In genomic region chr11:75365711-75366181, GRCh38 we compare ENCODE assay signal across 17 cellular contexts. TPM values are rescaled to one million over a fixed set of nuclear protein-coding genes. Genes with fewer than 3 reads are reported as not detected.
DNase-seq lines count a peak whose midpoint lies in the region; ATAC-seq lines count a peak whose summit lies in the region.
"Had no signal": no experiment of that assay in that cellular context is flagged by ENCODE, and none has a peak within 500 bp of the region (broad histone marks: within the 10 kb centered on the region; RNA-seq: fewer than 3 reads in every experiment).

No MANE protein-coding gene starts in this region.

- no peaks in the 10 kb centered on the region for H3K9me3 ChIP-seq in HAP-1
- H3K9me3 ChIP-seq: prostate gland had no signal

- DNase-seq in EL (peak; percentile 53), NOMO-1 (lab: John Stamatoyannopoulos, UW; ENCODE audit: unreplicated experiment in 2 of 2) (peak; percentile 59 to 71), HAP-1 (ENCODE audit: low spot score in 2 of 2) (no peak), hepatic stellate cell (ENCODE audit: low spot score) (no peak)
- DNase-seq in natural killer cell treated with Interleukin-12 subunit alpha and Interleukin-12 subunit beta and Interleukin-15 and Interleukin-18, amount 100 ng/mL, for 72 hours (ENCODE audit: low spot score): no peak
- no peak for DNase-seq in stimulated activated naive CD8-positive, alpha-beta T cell treated with anti-CD3 and anti-CD28 coated beads, Interleukin-15, Interleukin-2, amounts not matched to agents 100 U/mL and 50 U/mL, for 24 hours
- DNase-seq: activated CD4-positive, CD25-positive, alpha-beta regulatory T cell; activated T-cell treated with anti-CD3 and anti-CD28 coated beads, Interleukin-2, amount 50 U/mL, for 1 hour; CD4-positive, CD25-positive, alpha-beta regulatory T cell; effector memory CD4-positive, alpha-beta T cell; NCI-H1694; NCI-H774; substantia nigra had no signal

- H3K9me3 Mint-ChIP-seq in natural killer cell treated with Interleukin-12 subunit alpha and Interleukin-12 subunit beta and Interleukin-15 and Interleukin-18, amount 100 ng/mL, for 72 hours: no peaks in the 10 kb centered on the region

- H3K27ac Mint-ChIP-seq in natural killer cell treated with Interleukin-12 subunit alpha and Interleukin-12 subunit beta and Interleukin-15 and Interleukin-18, amount 100 ng/mL, for 72 hours: peak overlapping the region; percentile 32 to 53
- H3K27ac Mint-ChIP-seq: CD4-positive, CD25-positive, alpha-beta regulatory T cell had no signal

- in situ Hi-C loops in HAP-1 (cut with MboI; ENCODE audit: low sequenced_read_pairs): no loop called here

- no peak for ATAC-seq in natural killer cell treated with Interleukin-12 subunit alpha and Interleukin-12 subunit beta and Interleukin-15 and Interleukin-18, amount 100 ng/mL, for 72 hours
- no peak for ATAC-seq in GM21360 (IDR thresholded peaks at IDR 0.05; ENCODE audit: unreplicated experiment)
- ATAC-seq in stimulated activated naive CD8-positive, alpha-beta T cell treated with anti-CD3 and anti-CD28 coated beads, Interleukin-15, Interleukin-2, amounts not matched to agents 100 U/mL and 50 U/mL, for 24 hours: no peak

- H3K4me3 Mint-ChIP-seq in natural killer cell treated with Interleukin-12 subunit alpha and Interleukin-12 subunit beta and Interleukin-15 and Interleukin-18, amount 100 ng/mL, for 72 hours: no peak overlapping the region
- H3K4me3 Mint-ChIP-seq: CD4-positive, CD25-positive, alpha-beta regulatory T cell had no signal

- peaks cover 12 to 14% of the 10 kb centered on the region in 2 donors for H3K4me1 Mint-ChIP-seq in natural killer cell treated with Interleukin-12 subunit alpha and Interleukin-12 subunit beta and Interleukin-15 and Interleukin-18, amount 100 ng/mL, for 72 hours (ENCODE audit: low read depth in 2 of 2)

- H3K27me3 Mint-ChIP-seq in natural killer cell treated with Interleukin-12 subunit alpha and Interleukin-12 subunit beta and Interleukin-15 and Interleukin-18, amount 100 ng/mL, for 72 hours: no peaks in the 10 kb centered on the region

- no peaks in the 10 kb centered on the region for H3K4me1 ChIP-seq in HAP-1
- H3K4me1 ChIP-seq: prostate gland had no signal

- H3K27me3 ChIP-seq in HAP-1 (ENCODE audit: low read depth): no peaks in the 10 kb centered on the region
- H3K27me3 ChIP-seq: hepatocyte had no signal

- H3K27ac ChIP-seq in cingulate gyrus (ENCODE audit: low read depth, low read length): peak overlapping the region; percentile 54
- H3K27ac ChIP-seq: hepatocyte, prostate gland had no signal

- no peaks in the 10 kb centered on the region for H3K36me3 ChIP-seq in HAP-1 (replicated peaks)
- H3K36me3 ChIP-seq: prostate gland had no signal

- no peaks in the 10 kb centered on the region for H3K36me3 Mint-ChIP-seq in natural killer cell treated with Interleukin-12 subunit alpha and Interleukin-12 subunit beta and Interleukin-15 and Interleukin-18, amount 100 ng/mL, for 72 hours
- H3K36me3 Mint-ChIP-seq: CD4-positive, CD25-positive, alpha-beta regulatory T cell had no signal

- no peak overlapping the region for H3K4me3 ChIP-seq in HAP-1
- H3K4me3 ChIP-seq: hepatocyte, prostate gland had no signal

RNA-seq across cellular contexts. Expression of gene ARRB1, which starts 14.3 kb away (rescaled TPM):
- 10 to 100 TPM; 47.8 to 54.5 TPM for total RNA-seq in natural killer cell treated with Interleukin-12 subunit alpha and Interleukin-12 subunit beta and Interleukin-15 and Interleukin-18, amount 100 ng/mL, for 72 hours

RNA-seq across cellular contexts. Expression of gene RPS3, which starts 33.6 kb away (rescaled TPM):
- 1,000 to 10,000 TPM; 2,083 to 2,343 TPM for total RNA-seq in natural killer cell treated with Interleukin-12 subunit alpha and Interleukin-12 subunit beta and Interleukin-15 and Interleukin-18, amount 100 ng/mL, for 72 hours

Comparison
In these comparisons a context has a peak if more than half of its experiments do, and no peak if none do; other contexts are left out.
1. DNase-seq: peak in EL (single experiment) and NOMO-1 (2 of 2); none in natural killer cell treated with Interleukin-12 subunit alpha and Interleukin-12 subunit beta and Interleukin-15 and Interleukin-18, amount 100 ng/mL, for 72 hours (single experiment), HAP-1 (0 of 2), stimulated activated naive CD8-positive, alpha-beta T cell treated with anti-CD3 and anti-CD28 coated beads, Interleukin-15, Interleukin-2, amounts not matched to agents 100 U/mL and 50 U/mL, for 24 hours (single experiment) and hepatic stellate cell (single experiment).